ENCODE assay signal across 11 cellular contexts in genomic region chr20:13684566-13685222, GRCh38. TPM values are rescaled to one million over a fixed set of nuclear protein-coding genes. Genes with fewer than 3 reads are reported as not detected.
DNase-seq lines count a peak whose midpoint lies in the region; ATAC-seq and TF ChIP-seq lines count a peak whose summit lies in the region.
"Had no signal": no experiment of that assay in that cellular context is flagged by ENCODE, and none has a peak within 500 bp of the region (broad histone marks: within the 10 kb centered on the region; RNA-seq: fewer than 3 reads in every experiment).

No MANE protein-coding gene starts in this region.

- H3K9me3 ChIP-seq in left lung, result no peaks in the 10 kb centered on the region
- H3K9me3 ChIP-seq: uterus had no signal

- H3K27ac ChIP-seq in left lung, result no peak overlapping the region
- H3K27ac ChIP-seq: epithelial cell of prostate, uterus had no signal

- ATAC-seq in GM18520 (IDR thresholded peaks at IDR 0.05; ENCODE audit: unreplicated experiment), result peak; percentile 33
- ATAC-seq in GM21825 (IDR thresholded peaks at IDR 0.05; ENCODE audit: unreplicated experiment), result peak; percentile 80
- ATAC-seq in HG03565 (IDR thresholded peaks at IDR 0.05; ENCODE audit: unreplicated experiment), result peak; percentile 57
- no peak for ATAC-seq in left lung

- peak; percentile 14 for DNase-seq in epithelial cell of esophagus (ENCODE audit: low read depth)
- DNase-seq in foreskin melanocyte, result no peak
- no peak for DNase-seq in globus pallidus (ENCODE audit: low spot score)
- no peak for DNase-seq in NCI-H1694 treated with DMSO at 0.1 percent for 48 hours (lab: John Stamatoyannopoulos, UW)
- DNase-seq in left lung, result no peak
- DNase-seq: activated effector memory CD4-positive, alpha-beta T cell treated with Interleukin-2 at 50 U/mL for 16 hours; uterus had no signal

- H3K36me3 ChIP-seq in left lung, result no peaks in the 10 kb centered on the region
- H3K36me3 ChIP-seq: uterus had no signal

- H3K4me3 ChIP-seq in epithelial cell of esophagus (ENCODE audit: low read length) (no peak overlapping the region), left lung (no peak overlapping the region)
- H3K4me3 ChIP-seq: uterus had no signal

- no peaks in the 10 kb centered on the region for H3K27me3 ChIP-seq in left lung
- H3K27me3 ChIP-seq: uterus had no signal

- intact Hi-C loops in left lung (cut with DNase I), result no loop called here

- H3K4me1 ChIP-seq in left lung, result no peaks in the 10 kb centered on the region
- H3K4me1 ChIP-seq: uterus had no signal

- TF ChIP-seq CTCF in epithelial cell of esophagus (IDR thresholded peaks at IDR 0.05; ENCODE audit: insufficient read depth, low read depth, low read length, missing control alignments), result no peak
- TF ChIP-seq CTCF in left lung (IDR thresholded peaks at IDR 0.05), result no peak

RNA-seq across cellular contexts. Expression of gene TASP1, which starts 46.0 kb away (rescaled TPM):
- 10 to 100 TPM; 12.9 to 15.0 TPM for total RNA-seq in left lung
